In genomic region chr7:77536017-77536412, GRCh38 we compare ENCODE assay signal across 8 cellular contexts. TPM values are rescaled to one million over a fixed set of nuclear protein-coding genes. Genes with fewer than 3 reads are reported as not detected.
DNase-seq lines count a peak whose midpoint lies in the region; ATAC-seq and TF ChIP-seq lines count a peak whose summit lies in the region.

No MANE protein-coding gene starts in this region.

- peak overlapping the region in 6 of 8 donors; percentile 88 to 99 (median 93) for H3K27ac Mint-ChIP-seq in CD8-positive, alpha-beta memory T cell
- peak overlapping the region; percentile 94 for H3K27ac Mint-ChIP-seq in osteocyte (ENCODE audit: unreplicated experiment)

- H3K9me2 ChIP-seq in PC-3 (replicated peaks; ENCODE audit: low read length): no peaks in the 10 kb centered on the region

- ATAC-seq in PC-3: no peak
- no peak for ATAC-seq in GM18868 (IDR thresholded peaks at IDR 0.05; ENCODE audit: unreplicated experiment)

- peak overlapping the region; percentile 66 for H3K27ac ChIP-seq in CD8-positive, alpha-beta memory T cell (ENCODE audit: low read depth, low read length)
- peak overlapping the region; percentile 64 for H3K27ac ChIP-seq in PC-3 (ENCODE audit: low read length)
- peak overlapping the region; percentile 99 for H3K27ac ChIP-seq in epithelial cell of prostate

- intact Hi-C loops in PC-3 (cut with micrococcal nuclease): loop anchor here (1.0 to 5.0 kb wide), 3 partner anchors 59 to 109 kb away; no protein-coding TSS in a partner anchor

- CTCF ChIA-PET in CD8-positive, alpha-beta memory T cell (lab: Charles Lee): interaction anchor here (0.9 kb wide), 2 partner anchors 120 to 224 kb away, joined by 3 read pairs; partner anchors contain the start of gene GSAP
- CTCF ChIA-PET in PC-3 (lab: Charles Lee): no interaction called here

- BruUV-seq in PC-3 (replicated peaks; lab: Mats Ljungman, UMichigan): no TSS peak

- H2AFZ ChIP-seq in PC-3 (ENCODE audit: low read length): peak overlapping the region; percentile 51; the same call in 1 of the 2 replicates

- H3K36me3 ChIP-seq in CD8-positive, alpha-beta memory T cell (ENCODE audit: insufficient read depth, low read length): no peaks in the 10 kb centered on the region
- H3K36me3 ChIP-seq in PC-3 (ENCODE audit: low read depth, low read length): no peaks in the 10 kb centered on the region

- POLR2A ChIA-PET in CD8-positive, alpha-beta memory T cell (lab: Charles Lee): interaction anchor here (0.5 to 1.2 kb wide), 5 partner anchors 22 to 1030 kb away, joined by 3 to 5 read pairs (median 3); partner anchors contain the start of gene GSAP
- POLR2A ChIA-PET in PC-3 (lab: Charles Lee; ENCODE audit: unreplicated experiment): interaction anchor here (0.6 kb wide), 5 partner anchors 37 to 187 kb away, joined by 4 to 13 read pairs (median 9); no protein-coding TSS in a partner anchor

- no peak for DNase-seq in CD8-positive, alpha-beta memory T cell
- DNase-seq in PC-3 (no peak), epithelial cell of prostate (ENCODE audit: low read depth, low spot score) (no peak), osteocyte (ENCODE audit: extremely low spot score, unreplicated experiment) (no peak), Kasumi-1 (lab: John Stamatoyannopoulos, UW) (no peak), SIG-M5 treated with dmso at 0.1 percent for 504 hours (lab: John Stamatoyannopoulos, UW; ENCODE audit: unreplicated experiment) (no peak), T1000 (lab: John Stamatoyannopoulos, UW) (no peak)

- no peaks in the 10 kb centered on the region for H3K27me3 ChIP-seq in CD8-positive, alpha-beta memory T cell (ENCODE audit: insufficient read depth, low read length, poor library complexity, severe bottlenecking)
- H3K27me3 ChIP-seq in PC-3 (ENCODE audit: low read length): no peaks in the 10 kb centered on the region

- H3K4me3 Mint-ChIP-seq in CD8-positive, alpha-beta memory T cell: peak overlapping the region; percentile 95 to 99 (median 98)
- H3K4me3 Mint-ChIP-seq in osteocyte (ENCODE audit: unreplicated experiment): peak overlapping the region; percentile 94

- H3F3A ChIP-seq in PC-3 (ENCODE audit: low read length, unreplicated experiment): peaks cover 6% of the 10 kb centered on the region

- no peak for TF ChIP-seq CTCF in PC-3 (conservative IDR thresholded peaks at IDR 0.05; ENCODE audit: low read depth, low read length)
- TF ChIP-seq CTCF in osteocyte (IDR thresholded peaks at IDR 0.05): no peak

- no peaks in the 10 kb centered on the region for H3K9me3 ChIP-seq in CD8-positive, alpha-beta memory T cell (ENCODE audit: low read length)
- no peaks in the 10 kb centered on the region for H3K9me3 ChIP-seq in PC-3 (ENCODE audit: low read length)

- H3K79me2 ChIP-seq in PC-3 (ENCODE audit: low read length): peaks cover 36% of the 10 kb centered on the region

- H3K4me3 ChIP-seq in CD8-positive, alpha-beta memory T cell (ENCODE audit: low read length): peak overlapping the region; percentile 86
- peak overlapping the region; percentile 79 for H3K4me3 ChIP-seq in PC-3 (ENCODE audit: low read length)

- H3K4me1 ChIP-seq in CD8-positive, alpha-beta memory T cell (ENCODE audit: insufficient read depth, low read length): no peaks in the 10 kb centered on the region
- peaks cover 24% of the 10 kb centered on the region for H3K4me1 ChIP-seq in PC-3 (ENCODE audit: insufficient read depth, low read length)

- H3K4me2 ChIP-seq in PC-3 (ENCODE audit: low read length): peak overlapping the region; percentile 81

- peaks cover 17 to 26% (median 19%) of the 10 kb centered on the region in 3 donors for H3K4me1 Mint-ChIP-seq in CD8-positive, alpha-beta memory T cell
- H3K4me1 Mint-ChIP-seq in osteocyte (ENCODE audit: unreplicated experiment): peaks cover 23% of the 10 kb centered on the region

- no peaks in the 10 kb centered on the region for H3K9me3 Mint-ChIP-seq in CD8-positive, alpha-beta memory T cell
- H3K9me3 Mint-ChIP-seq in osteocyte (ENCODE audit: unreplicated experiment): no peaks in the 10 kb centered on the region

- no peaks in the 10 kb centered on the region for H3K27me3 Mint-ChIP-seq in CD8-positive, alpha-beta memory T cell
- no peaks in the 10 kb centered on the region for H3K27me3 Mint-ChIP-seq in osteocyte (ENCODE audit: unreplicated experiment)

- peaks cover 7% of the 10 kb centered on the region; the same call in 1 of the 2 replicates for H4K20me1 ChIP-seq in PC-3 (ENCODE audit: low read length)

- H3K9ac ChIP-seq in PC-3 (ENCODE audit: low read length): peak overlapping the region; percentile 66

- H3K36me3 Mint-ChIP-seq in CD8-positive, alpha-beta memory T cell: peaks cover 0 to 8% (median 0%) of the 10 kb centered on the region in 3 donors
- no peaks in the 10 kb centered on the region for H3K36me3 Mint-ChIP-seq in osteocyte (ENCODE audit: unreplicated experiment)

RNA-seq across cellular contexts. Expression of gene PTPN12, which starts 1.1 kb away (rescaled TPM):
- 10 to 100 TPM; 11.3 to 12.5 TPM for total RNA-seq in CD8-positive, alpha-beta memory T cell
- 4.8 TPM for polyA plus RNA-seq in CD8-positive, alpha-beta memory T cell
- 26.2 and 34.3 TPM in 2 replicates for total RNA-seq in PC-3 (2014; rRNA removed)
- total RNA-seq in osteocyte: 79.7 and 85.4 TPM in 2 replicates
